Comparison of ENCODE assay signal across 22 cellular contexts in genomic region chr1:170864784-170865538, GRCh38.
DNase-seq lines count a peak whose midpoint lies in the region; ATAC-seq, FAIRE-seq and TF ChIP-seq lines count a peak whose summit lies in the region.
"Had no signal": no experiment of that assay in that cellular context is flagged by ENCODE, and none has a peak within 500 bp of the region (broad histone marks: within the 10 kb centered on the region; RNA-seq: fewer than 3 reads in every experiment).

No MANE protein-coding gene starts in this region.

- no peak overlapping the region for H3K4me3 Mint-ChIP-seq in stimulated activated naive CD8-positive, alpha-beta T cell treated with anti-CD3 and anti-CD28 coated beads, Interleukin-15, amount 100 ng/mL, for 72 hours
- H3K4me3 Mint-ChIP-seq: activated B cell treated with CpG ODN at 0.5 μM for 24 hours; activated naive CD8-positive, alpha-beta T cell treated with anti-CD3 and anti-CD28 coated beads, Interleukin-2, amount 10 ng/mL, durations not matched to agents 7 days and 5 days; activated T-helper 17 cell treated with anti-CD3 and anti-CD28 coated beads, Interleukin-2, amount 50 U/mL, for 72 hours; CD4-positive, CD25-positive, alpha-beta regulatory T cell had no signal

- H3K4me1 Mint-ChIP-seq in stimulated activated naive CD8-positive, alpha-beta T cell treated with anti-CD3 and anti-CD28 coated beads, Interleukin-15, amount 100 ng/mL, for 72 hours, result peaks cover 6% of the 10 kb centered on the region
- H3K4me1 Mint-ChIP-seq: activated B cell treated with CpG ODN at 0.5 μM for 24 hours; activated naive CD8-positive, alpha-beta T cell treated with anti-CD3 and anti-CD28 coated beads, Interleukin-2, amount 10 ng/mL, durations not matched to agents 7 days and 5 days; activated T-helper 17 cell treated with anti-CD3 and anti-CD28 coated beads, Interleukin-2, amount 50 U/mL, for 72 hours; CD4-positive, CD25-positive, alpha-beta regulatory T cell had no signal

- no peaks in the 10 kb centered on the region for H3K27me3 Mint-ChIP-seq in stimulated activated naive CD8-positive, alpha-beta T cell treated with anti-CD3 and anti-CD28 coated beads, Interleukin-15, amount 100 ng/mL, for 72 hours
- H3K27me3 Mint-ChIP-seq: activated B cell treated with CpG ODN at 0.5 μM for 24 hours; activated naive CD8-positive, alpha-beta T cell treated with anti-CD3 and anti-CD28 coated beads, Interleukin-2, amount 10 ng/mL, durations not matched to agents 7 days and 5 days; CD4-positive, CD25-positive, alpha-beta regulatory T cell had no signal

- H3K9me3 ChIP-seq in mucosa of descending colon, result no peaks in the 10 kb centered on the region
- H3K9me3 ChIP-seq: esophagus muscularis mucosa, lower lobe of right lung, SJCRH30, transverse colon had no signal

- H3K4me3 ChIP-seq in mucosa of descending colon, result no peak overlapping the region
- H3K4me3 ChIP-seq: esophagus muscularis mucosa, lower lobe of right lung, SJCRH30, transverse colon had no signal

- no peak for DNase-seq in stimulated activated naive CD8-positive, alpha-beta T cell treated with anti-CD3 and anti-CD28 coated beads, Interleukin-15, Interleukin-2, amounts not matched to agents 100 U/mL and 50 U/mL, for 24 hours
- no peak for DNase-seq in stimulated activated naive CD8-positive, alpha-beta T cell treated with anti-CD3 and anti-CD28 coated beads, Interleukin-15, amount 100 ng/mL, for 72 hours
- DNase-seq in mucosa of descending colon, result no peak
- DNase-seq in NCI-H1092 (lab: John Stamatoyannopoulos, UW), result no peak
- DNase-seq in NCI-H2227 treated with DMSO at 0.1 percent for 48 hours (lab: John Stamatoyannopoulos, UW), result no peak
- DNase-seq in urothelium cell line (ENCODE audit: low spot score), result no peak
- DNase-seq: activated B cell treated with CpG ODN at 0.5 μM for 24 hours; activated naive CD8-positive, alpha-beta T cell treated with anti-CD3 and anti-CD28 coated beads, Interleukin-2, amount 10 ng/mL, durations not matched to agents 7 days and 5 days; CD4-positive, CD25-positive, alpha-beta regulatory T cell; lower lobe of right lung; MV-4-11; NCI-H2081; NCI-H526; SJCRH30; stimulated activated CD4-positive, alpha-beta T cell treated with anti-CD3 and anti-CD28 coated beads, Interleukin-12 subunit alpha, Interleukin-12 subunit beta, amount 100 ng/mL, for 4 hours; transverse colon had no signal

- no peak for TF ChIP-seq CTCF in mucosa of descending colon (IDR thresholded peaks at IDR 0.05)

- H3K9me3 Mint-ChIP-seq in stimulated activated naive CD8-positive, alpha-beta T cell treated with anti-CD3 and anti-CD28 coated beads, Interleukin-15, amount 100 ng/mL, for 72 hours, result no peaks in the 10 kb centered on the region
- H3K9me3 Mint-ChIP-seq: activated B cell treated with CpG ODN at 0.5 μM for 24 hours; activated naive CD8-positive, alpha-beta T cell treated with anti-CD3 and anti-CD28 coated beads, Interleukin-2, amount 10 ng/mL, durations not matched to agents 7 days and 5 days; activated T-helper 17 cell treated with anti-CD3 and anti-CD28 coated beads, Interleukin-2, amount 50 U/mL, for 72 hours; CD4-positive, CD25-positive, alpha-beta regulatory T cell had no signal

- intact Hi-C loops in mucosa of descending colon (cut with DNase I, micrococcal nuclease), result no loop called here

- H3K4me1 ChIP-seq in mucosa of descending colon (ENCODE audit: low read depth), result no peaks in the 10 kb centered on the region
- H3K4me1 ChIP-seq: lower lobe of right lung, SJCRH30, transverse colon had no signal

- H3K36me3 ChIP-seq in mucosa of descending colon (ENCODE audit: low read depth), result no peaks in the 10 kb centered on the region
- H3K36me3 ChIP-seq: esophagus muscularis mucosa, lower lobe of right lung, SJCRH30, transverse colon had no signal

- ATAC-seq in stimulated activated naive CD8-positive, alpha-beta T cell treated with anti-CD3 and anti-CD28 coated beads, Interleukin-15, Interleukin-2, amounts not matched to agents 100 U/mL and 50 U/mL, for 24 hours, result peak; percentile 46
- ATAC-seq in stimulated activated naive CD8-positive, alpha-beta T cell treated with anti-CD3 and anti-CD28 coated beads, Interleukin-15, amount 100 ng/mL, for 72 hours, result no peak
- ATAC-seq in SK-N-SH treated with all-trans-retinoic acid at 6 μM for 48 hours (peak; percentile 78), mucosa of descending colon (peak; percentile 18), GM19397 (IDR thresholded peaks at IDR 0.05; ENCODE audit: unreplicated experiment) (no peak)
- ATAC-seq: activated T-helper 17 cell treated with anti-CD3 and anti-CD28 coated beads, Interleukin-2, amount 50 U/mL, for 72 hours; HCT116 had no signal

- FAIRE-seq in urothelium cell line (lab: Jason Lieb, UNC), result no peak
- FAIRE-seq: bronchial epithelial cell had no signal

- H3K27ac Mint-ChIP-seq in stimulated activated naive CD8-positive, alpha-beta T cell treated with anti-CD3 and anti-CD28 coated beads, Interleukin-15, amount 100 ng/mL, for 72 hours, result peak overlapping the region in 1 of 2 donors; percentile 8
- H3K27ac Mint-ChIP-seq: activated B cell treated with CpG ODN at 0.5 μM for 24 hours; activated naive CD8-positive, alpha-beta T cell treated with anti-CD3 and anti-CD28 coated beads, Interleukin-2, amount 10 ng/mL, durations not matched to agents 7 days and 5 days; activated T-helper 17 cell treated with anti-CD3 and anti-CD28 coated beads, Interleukin-2, amount 50 U/mL, for 72 hours; CD4-positive, CD25-positive, alpha-beta regulatory T cell had no signal

TF ChIP-seq in SK-N-SH treated with all-trans-retinoic acid at 6 μM for 48 hours, 23 proteins besides CTCF, POLR2A, EP300 and RAD21 (continues in another document):
- TF ChIP-seq SNAI2 (CRISPR knock-in tag; IDR thresholded peaks at IDR 0.05), result no peak
- TF ChIP-seq ZFP3 (CRISPR knock-in tag; IDR thresholded peaks at IDR 0.05), result no peak
- TF ChIP-seq GLIS3 (CRISPR knock-in tag; IDR thresholded peaks at IDR 0.05), result no peak
- no peak for TF ChIP-seq TCF4 (CRISPR knock-in tag; IDR thresholded peaks at IDR 0.05; ENCODE audit: borderline replicate concordance)
- no peak for TF ChIP-seq OSR1 (CRISPR knock-in tag; IDR thresholded peaks at IDR 0.05)
- no peak for TF ChIP-seq ARNTL (CRISPR knock-in tag; IDR thresholded peaks at IDR 0.05; ENCODE audit: borderline replicate concordance, low read depth)
- no peak for TF ChIP-seq POU6F1 (CRISPR knock-in tag; IDR thresholded peaks at IDR 0.05; ENCODE audit: borderline replicate concordance, low read depth)
- no peak for TF ChIP-seq ZC3H10 (CRISPR knock-in tag; IDR thresholded peaks at IDR 0.05)
- no peak for TF ChIP-seq ZNF70 (CRISPR knock-in tag; IDR thresholded peaks at IDR 0.05)
- no peak for TF ChIP-seq CSRNP3 (CRISPR knock-in tag; IDR thresholded peaks at IDR 0.05)
- no peak for TF ChIP-seq TSHZ2 (CRISPR knock-in tag; IDR thresholded peaks at IDR 0.05)
- TF ChIP-seq TOX (CRISPR knock-in tag; IDR thresholded peaks at IDR 0.05; ENCODE audit: borderline replicate concordance), result no peak
- no peak for TF ChIP-seq ISL1 (CRISPR knock-in tag; IDR thresholded peaks at IDR 0.05)
- no peak for TF ChIP-seq RARB (CRISPR knock-in tag; IDR thresholded peaks at IDR 0.05)
- TF ChIP-seq CSDC2 (CRISPR knock-in tag; IDR thresholded peaks at IDR 0.05), result no peak

Comparison
In these comparisons a context has a peak if more than half of its experiments do, and no peak if none do; other contexts are left out.
1. ATAC-seq: peak in stimulated activated naive CD8-positive, alpha-beta T cell treated with anti-CD3 and anti-CD28 coated beads, Interleukin-15, Interleukin-2, amounts not matched to agents 100 U/mL and 50 U/mL, for 24 hours (single experiment), SK-N-SH treated with all-trans-retinoic acid at 6 μM for 48 hours (single experiment) and mucosa of descending colon (single experiment); none in stimulated activated naive CD8-positive, alpha-beta T cell treated with anti-CD3 and anti-CD28 coated beads, Interleukin-15, amount 100 ng/mL, for 72 hours (single experiment) and GM19397 (single experiment).